ENCODE assay signal across 12 cellular contexts in genomic region chr9:89464991-89465390, GRCh38. TPM values are rescaled to one million over a fixed set of nuclear protein-coding genes. Genes with fewer than 3 reads are reported as not detected.
DNase-seq lines count a peak whose midpoint lies in the region; ATAC-seq and TF ChIP-seq lines count a peak whose summit lies in the region.
"Had no signal": no experiment of that assay in that cellular context is flagged by ENCODE, and none has a peak within 500 bp of the region (broad histone marks: within the 10 kb centered on the region; RNA-seq: fewer than 3 reads in every experiment).

No MANE protein-coding gene starts in this region.

- intact Hi-C loops in activated CD8-positive, alpha-beta T cell treated with anti-CD3 and anti-CD28 coated beads for 36 hours (cut with micrococcal nuclease): loop anchor here (2.0 to 5.0 kb wide), 2 partner anchors 14 to 43 kb away; no protein-coding TSS in a partner anchor
- intact Hi-C loops in lower lobe of right lung (cut with DNase I): no loop called here
- intact Hi-C loops in left ventricle myocardium superior (cut with micrococcal nuclease): no loop called here

- H3K27ac ChIP-seq in lower lobe of right lung: peak overlapping the region; percentile 76

- H3K4me3 ChIP-seq in lower lobe of right lung: no peak overlapping the region

- CTCF ChIA-PET in activated CD8-positive, alpha-beta T cell treated with anti-CD3 and anti-CD28 coated beads for 36 hours (lab: Charles Lee): interaction anchor here (1.6 kb wide), 1 partner anchor 84 kb away, joined by 8 read pairs; no protein-coding TSS in a partner anchor

- no peaks in the 10 kb centered on the region for H3K9me3 Mint-ChIP-seq in activated naive CD4-positive, alpha-beta T cell treated with anti-CD3 and anti-CD28 coated beads, Interleukin-2, amount 50 U/mL, for 24 hours
- H3K9me3 Mint-ChIP-seq in activated CD8-positive, alpha-beta T cell treated with anti-CD3 and anti-CD28 coated beads for 36 hours: no peaks in the 10 kb centered on the region

- H3K9me3 ChIP-seq in lower lobe of right lung: no peaks in the 10 kb centered on the region

- no peaks in the 10 kb centered on the region for H3K36me3 ChIP-seq in lower lobe of right lung

- H3K4me1 Mint-ChIP-seq in activated naive CD4-positive, alpha-beta T cell treated with anti-CD3 and anti-CD28 coated beads, Interleukin-2, amount 50 U/mL, for 24 hours: peaks cover 97% of the 10 kb centered on the region
- H3K4me1 Mint-ChIP-seq in activated CD8-positive, alpha-beta T cell treated with anti-CD3 and anti-CD28 coated beads for 36 hours (ENCODE audit: low read depth): peaks cover 93% of the 10 kb centered on the region

- H3K27me3 Mint-ChIP-seq in activated naive CD4-positive, alpha-beta T cell treated with anti-CD3 and anti-CD28 coated beads, Interleukin-2, amount 50 U/mL, for 24 hours: no peaks in the 10 kb centered on the region
- H3K27me3 Mint-ChIP-seq in activated CD8-positive, alpha-beta T cell treated with anti-CD3 and anti-CD28 coated beads for 36 hours: no peaks in the 10 kb centered on the region

- ATAC-seq in activated CD8-positive, alpha-beta T cell treated with anti-CD3 and anti-CD28 coated beads for 36 hours: no peak
- ATAC-seq in lower lobe of right lung (no peak), left ventricle myocardium superior (no peak)
- ATAC-seq: SK-N-SH treated with all-trans-retinoic acid at 6 μM for 48 hours had no signal

- H3K27ac Mint-ChIP-seq in activated naive CD4-positive, alpha-beta T cell treated with anti-CD3 and anti-CD28 coated beads, Interleukin-2, amount 50 U/mL, for 24 hours: peak overlapping the region; percentile 97
- H3K27ac Mint-ChIP-seq in activated CD8-positive, alpha-beta T cell treated with anti-CD3 and anti-CD28 coated beads for 36 hours: peak overlapping the region; percentile 95

- peaks cover 36% of the 10 kb centered on the region for H3K36me3 Mint-ChIP-seq in activated naive CD4-positive, alpha-beta T cell treated with anti-CD3 and anti-CD28 coated beads, Interleukin-2, amount 50 U/mL, for 24 hours
- H3K36me3 Mint-ChIP-seq in activated CD8-positive, alpha-beta T cell treated with anti-CD3 and anti-CD28 coated beads for 36 hours (ENCODE audit: low read depth): peaks cover 86% of the 10 kb centered on the region

- H3K4me3 Mint-ChIP-seq in activated naive CD4-positive, alpha-beta T cell treated with anti-CD3 and anti-CD28 coated beads, Interleukin-2, amount 50 U/mL, for 24 hours: peak overlapping the region; percentile 84
- peak overlapping the region; percentile 68 for H3K4me3 Mint-ChIP-seq in activated CD8-positive, alpha-beta T cell treated with anti-CD3 and anti-CD28 coated beads for 36 hours

- peaks cover 30% of the 10 kb centered on the region for H3K4me1 ChIP-seq in lower lobe of right lung

- H3K27me3 ChIP-seq in lower lobe of right lung (ENCODE audit: low read depth): no peaks in the 10 kb centered on the region

- no peak for DNase-seq in activated naive CD4-positive, alpha-beta T cell treated with Interleukin-2 at 50 U/mL for 16 hours
- DNase-seq in activated CD8-positive, alpha-beta T cell treated with anti-CD3 and anti-CD28 coated beads for 36 hours: no peak
- no peak for DNase-seq in lower lobe of right lung
- DNase-seq in HuH-7.5 (ENCODE audit: low spot score): no peak
- no peak for DNase-seq in stimulated activated CD4-positive, alpha-beta T cell treated with anti-CD3 and anti-CD28 coated beads, Interleukin-4, amount 100 ng/mL, for 24 hours
- no peak for DNase-seq in left ventricle myocardium superior
- DNase-seq in NCI-H446 (lab: John Stamatoyannopoulos, UW): no peak
- DNase-seq: activated CD4-positive, alpha-beta T cell treated with anti-CD3 and anti-CD28 coated beads, Interleukin-2, amount 50 U/mL, for 4 hours; NCI-H1105 treated with DMSO at 0.1 percent for 48 hours; NCI-H82 had no signal

- no peak for TF ChIP-seq CTCF in activated CD8-positive, alpha-beta T cell treated with anti-CD3 and anti-CD28 coated beads for 36 hours (IDR thresholded peaks at IDR 0.05)
- no peak for TF ChIP-seq CTCF in lower lobe of right lung (IDR thresholded peaks at IDR 0.05)

- POLR2A ChIA-PET in activated CD8-positive, alpha-beta T cell treated with anti-CD3 and anti-CD28 coated beads for 36 hours (lab: Charles Lee): interaction anchor here (0.8 to 2.6 kb wide), 10 partner anchors 12 to 83 kb away, joined by 3 to 32 read pairs (median 4); no protein-coding TSS in a partner anchor

RNA-seq across cellular contexts. Expression of gene SEMA4D, which starts 32.9 kb away (rescaled TPM):
- 100 to 1,000 TPM; 290 to 317 TPM for total RNA-seq in activated CD8-positive, alpha-beta T cell treated with anti-CD3 and anti-CD28 coated beads for 36 hours
- total RNA-seq in lower lobe of right lung (49.9 TPM), left ventricle myocardium superior (24.7 TPM)
